10 cellular contexts compared by ENCODE assay signal in genomic region chr16:252366-253337, GRCh38. TPM values are rescaled to one million over a fixed set of nuclear protein-coding genes. Genes with fewer than 3 reads are reported as not detected.
A peak's percentile ranks its signal among the peaks of the same experiment; 100 is the strongest.
DNase-seq lines count a peak whose midpoint lies in the region; ATAC-seq, FAIRE-seq and TF ChIP-seq lines count a peak whose summit lies in the region.
"Had no signal": no experiment of that assay in that cellular context is flagged by ENCODE, and none has a peak within 500 bp of the region (broad histone marks: within the 10 kb centered on the region; RNA-seq: fewer than 3 reads in every experiment).

No MANE protein-coding gene starts in this region.

- FAIRE-seq in kidney (lab: Jason Lieb, UNC), result no peak

- H3K4me3 ChIP-seq in uterus (no peak overlapping the region), kidney (ENCODE audit: low read length in 2 of 2) (no peak overlapping the region)

- H3K9me3 ChIP-seq in uterus (no peaks in the 10 kb centered on the region), kidney (ENCODE audit: control insufficient read depth in 1 of 2, low read length in 2 of 2) (no peaks in the 10 kb centered on the region)

- H3K4me1 Mint-ChIP-seq in mesothelial cell of epicardium, result peaks cover 8% of the 10 kb centered on the region

- H3K9ac ChIP-seq in kidney (ENCODE audit: low read length in 2 of 2), result no peak overlapping the region

- no peak for TF ChIP-seq POLR2A in uterus (IDR thresholded peaks at IDR 0.05)

- no peaks in the 10 kb centered on the region for H3K27me3 Mint-ChIP-seq in mesothelial cell of epicardium (ENCODE audit: low read depth)

- H3K27me3 ChIP-seq in uterus, result no peaks in the 10 kb centered on the region

- peaks cover 28% of the 10 kb centered on the region for H3K36me3 Mint-ChIP-seq in mesothelial cell of epicardium

- DNase-seq in stimulated activated CD4-positive, alpha-beta T cell treated with anti-CD3 and anti-CD28 coated beads, Interleukin-12 subunit alpha, Interleukin-12 subunit beta, amount 100 ng/mL, for 4 hours, result peak; percentile 15
- DNase-seq in stimulated activated CD4-positive, alpha-beta T cell treated with anti-CD3 and anti-CD28 coated beads, Interleukin-1b, Interleukin-23, amount 100 ng/mL, for 48 hours, result no peak
- DNase-seq in activated effector memory CD4-positive, alpha-beta T cell treated with anti-CD3 and anti-CD28 coated beads, Interleukin-2, amount 50 U/mL, for 16 hours, result peak; percentile 72
- no peak for DNase-seq in mesothelial cell of epicardium (ENCODE audit: low spot score in 2 of 2, unreplicated experiment in 2 of 2)
- no peak for DNase-seq in uterus
- DNase-seq in kidney, result no peak
- DNase-seq: head of caudate nucleus, NCI-H1930 had no signal

- intact Hi-C loops in uterus (cut with DNase I; ENCODE audit: low total_unique reads), result no loop called here
- intact Hi-C loops in kidney (cut with DNase I), result no loop called here

- H3K27ac ChIP-seq in uterus (peak overlapping the region; percentile 6 to 36), kidney (ENCODE audit: low read depth in 2 of 2, low read length in 2 of 2) (peak overlapping the region in 1 of 2 donors; percentile 1)

- H3K4me1 ChIP-seq in uterus (no peaks in the 10 kb centered on the region), kidney (ENCODE audit: control insufficient read depth in 1 of 2, insufficient read depth in 1 of 2, low read depth in 1 of 2, low read length in 2 of 2) (no peaks in the 10 kb centered on the region)

- TF ChIP-seq CTCF in mesothelial cell of epicardium (IDR thresholded peaks at IDR 0.05; ENCODE audit: unreplicated experiment), result no peak
- TF ChIP-seq CTCF in uterus (IDR thresholded peaks at IDR 0.05), result no peak
- TF ChIP-seq CTCF in kidney (IDR thresholded peaks at IDR 0.05; ENCODE audit: borderline replicate concordance, extremely low read depth, insufficient read depth), result no peak

- H3K9me3 Mint-ChIP-seq in mesothelial cell of epicardium, result no peaks in the 10 kb centered on the region

- H3K36me3 ChIP-seq in uterus (no peaks in the 10 kb centered on the region), kidney (ENCODE audit: control insufficient read depth in 1 of 2, insufficient read depth in 2 of 2, low read length in 2 of 2) (peaks cover 9 to 21% of the 10 kb centered on the region in 2 donors)

- no peak for ATAC-seq in HG03175 (IDR thresholded peaks at IDR 0.05; ENCODE audit: unreplicated experiment)
- ATAC-seq in GM21381 (IDR thresholded peaks at IDR 0.05; ENCODE audit: unreplicated experiment), result no peak

- peak overlapping the region; percentile 94 for H3K27ac Mint-ChIP-seq in mesothelial cell of epicardium

- H3K4me3 Mint-ChIP-seq in mesothelial cell of epicardium, result peak overlapping the region; percentile 36

RNA-seq across cellular contexts. Expression of gene FAM234A, which starts 18.0 kb away (rescaled TPM):
- total RNA-seq in mesothelial cell of epicardium, result 133 to 137 TPM (median 137 TPM) in 3 replicates
- total RNA-seq in uterus, result 10 to 100 TPM in 2 of 4 donors, 1 to 10 TPM in 2; 5.6 to 65.5 (median 30.1) TPM
- total RNA-seq in kidney, result 109 TPM
- polyA plus RNA-seq in kidney (ENCODE audit: insufficient read depth, low read depth, low replicate concordance), result 65.3 TPM

RNA-seq across cellular contexts. Expression of gene RGS11, which starts 23.1 kb away (rescaled TPM):
- total RNA-seq in mesothelial cell of epicardium (3.4 to 4.0 TPM (median 3.5 TPM) in 3 replicates), uterus (1 to 10 TPM in 3 of 4 donors, not detected in 1; 1.1 to 2.4 (median 2.3) TPM), kidney (5.9 TPM)
- 2.5 TPM for polyA plus RNA-seq in kidney (ENCODE audit: insufficient read depth, low read depth, low replicate concordance)

RNA-seq across cellular contexts. Expression of gene LUC7L, which starts 23.4 kb away (rescaled TPM):
- total RNA-seq in mesothelial cell of epicardium (191 to 203 TPM (median 193 TPM) in 3 replicates), uterus (100 to 1,000 TPM in 2 of 4 donors, 10 to 100 TPM in 2; 47.6 to 118 (median 93.9) TPM), kidney (72.0 TPM)
- 56.3 TPM for polyA plus RNA-seq in kidney (ENCODE audit: insufficient read depth, low read depth, low replicate concordance)

RNA-seq across cellular contexts. Expression of gene ARHGDIG, which starts 27.7 kb away (rescaled TPM):
- total RNA-seq in mesothelial cell of epicardium (3.6 to 4.8 TPM (median 4.7 TPM) in 3 replicates), uterus (1 to 10 TPM in 1 of 4 donors, not detected in 3; 2.1 TPM), kidney (0.88 TPM)
- polyA plus RNA-seq in kidney (ENCODE audit: insufficient read depth, low read depth, low replicate concordance), result not detected

RNA-seq across cellular contexts. Expression of gene PDIA2, which starts 30.3 kb away (rescaled TPM):
- total RNA-seq in mesothelial cell of epicardium (2.1 to 3.3 TPM (median 2.7 TPM) in 3 replicates), uterus (under 1 TPM in 1 of 4 donors, not detected in 3; 0.97 TPM), kidney (not detected)
- polyA plus RNA-seq in kidney (ENCODE audit: insufficient read depth, low read depth, low replicate concordance), result not detected

Comparison
In these comparisons a context has a peak if more than half of its experiments do, and no peak if none do; other contexts are left out.
1. DNase-seq: peak in stimulated activated CD4-positive, alpha-beta T cell treated with anti-CD3 and anti-CD28 coated beads, Interleukin-12 subunit alpha, Interleukin-12 subunit beta, amount 100 ng/mL, for 4 hours (single experiment) and activated effector memory CD4-positive, alpha-beta T cell treated with anti-CD3 and anti-CD28 coated beads, Interleukin-2, amount 50 U/mL, for 16 hours (single experiment); none in stimulated activated CD4-positive, alpha-beta T cell treated with anti-CD3 and anti-CD28 coated beads, Interleukin-1b, Interleukin-23, amount 100 ng/mL, for 48 hours (single experiment), mesothelial cell of epicardium (0 of 2), uterus (0 of 2) and kidney (single experiment).